ENCODE assay signal across 1 cellular context in genomic region chr9:95048225-95049087, GRCh38.
TF ChIP-seq lines count a peak whose summit lies in the region.

No MANE protein-coding gene starts in this region.

TF ChIP-seq in HepG2, 621 proteins besides CTCF, POLR2A, EP300 and RAD21 (continued from another document and continues in another):
- TF ChIP-seq ZFP91 (CRISPR knock-in tag; IDR thresholded peaks at IDR 0.05; ENCODE audit: borderline replicate concordance) (peak; percentile 40; the same call in 1 of the 2 replicates), ZNF687 (CRISPR knock-in tag; IDR thresholded peaks at IDR 0.05) (peak; percentile 82), PRDM10 (CRISPR knock-in tag; IDR thresholded peaks at IDR 0.05; ENCODE audit: low read depth) (no peak), CREBL2 (CRISPR knock-in tag; IDR thresholded peaks at IDR 0.05; ENCODE audit: borderline replicate concordance) (no peak), POGK (CRISPR knock-in tag; conservative IDR thresholded peaks at IDR 0.05) (no peak), E2F1 (CRISPR knock-in tag; IDR thresholded peaks at IDR 0.05) (peak; percentile 30; the same call in 1 of the 2 replicates), SP5 (CRISPR knock-in tag; IDR thresholded peaks at IDR 0.05; ENCODE audit: borderline replicate concordance, low read depth) (peak; percentile 16; the same call in 1 of the 2 replicates), ZNF496 (CRISPR knock-in tag; IDR thresholded peaks at IDR 0.05; ENCODE audit: insufficient replicate concordance) (no peak), HNF1A (IDR thresholded peaks at IDR 0.05; ENCODE audit: low read depth) (no peak), HNF1A (CRISPR knock-in tag; IDR thresholded peaks at IDR 0.05; ENCODE audit: borderline replicate concordance) (no peak), AHR (CRISPR knock-in tag; IDR thresholded peaks at IDR 0.05) (peak; percentile 32; the same call in 1 of the 2 replicates), MED1 (CRISPR knock-in tag; IDR thresholded peaks at IDR 0.05) (no peak), TSC22D2 (CRISPR knock-in tag; IDR thresholded peaks at IDR 0.05; ENCODE audit: borderline replicate concordance) (0 out of 2 replicates have a peak, but pooled peaks have one; percentile 63), LBX2 (CRISPR knock-in tag; IDR thresholded peaks at IDR 0.05; ENCODE audit: borderline replicate concordance) (no peak), KDM6A (CRISPR knock-in tag; IDR thresholded peaks at IDR 0.05; ENCODE audit: low read depth) (no peak), TBX2 (CRISPR knock-in tag; IDR thresholded peaks at IDR 0.05; ENCODE audit: borderline replicate concordance) (peak; percentile 34; the same call in 1 of the 2 replicates), HNF4A (CRISPR knock-in tag; IDR thresholded peaks at IDR 0.05) (no peak), GZF1 (CRISPR knock-in tag; IDR thresholded peaks at IDR 0.05) (0 out of 2 replicates have a peak, but pooled peaks have one; percentile 43), DDIT3 (CRISPR knock-in tag; IDR thresholded peaks at IDR 0.05) (no peak), ZNF253 (CRISPR knock-in tag; IDR thresholded peaks at IDR 0.05; ENCODE audit: borderline replicate concordance) (0 out of 2 replicates have a peak, but pooled peaks have one; percentile 54), SRF (IDR thresholded peaks at IDR 0.05; ENCODE audit: low read depth, low read length) (no peak), CREM (IDR thresholded peaks at IDR 0.05) (no peak), CREM (CRISPR knock-in tag; IDR thresholded peaks at IDR 0.05) (no peak), AHDC1 (CRISPR knock-in tag; IDR thresholded peaks at IDR 0.05; ENCODE audit: borderline replicate concordance) (no peak), ETV5 (CRISPR knock-in tag; IDR thresholded peaks at IDR 0.05; ENCODE audit: borderline replicate concordance) (peak; percentile 14; the same call in 1 of the 2 replicates)
